ENCODE assay signal across 19 cellular contexts in the genomic region with DNA sequence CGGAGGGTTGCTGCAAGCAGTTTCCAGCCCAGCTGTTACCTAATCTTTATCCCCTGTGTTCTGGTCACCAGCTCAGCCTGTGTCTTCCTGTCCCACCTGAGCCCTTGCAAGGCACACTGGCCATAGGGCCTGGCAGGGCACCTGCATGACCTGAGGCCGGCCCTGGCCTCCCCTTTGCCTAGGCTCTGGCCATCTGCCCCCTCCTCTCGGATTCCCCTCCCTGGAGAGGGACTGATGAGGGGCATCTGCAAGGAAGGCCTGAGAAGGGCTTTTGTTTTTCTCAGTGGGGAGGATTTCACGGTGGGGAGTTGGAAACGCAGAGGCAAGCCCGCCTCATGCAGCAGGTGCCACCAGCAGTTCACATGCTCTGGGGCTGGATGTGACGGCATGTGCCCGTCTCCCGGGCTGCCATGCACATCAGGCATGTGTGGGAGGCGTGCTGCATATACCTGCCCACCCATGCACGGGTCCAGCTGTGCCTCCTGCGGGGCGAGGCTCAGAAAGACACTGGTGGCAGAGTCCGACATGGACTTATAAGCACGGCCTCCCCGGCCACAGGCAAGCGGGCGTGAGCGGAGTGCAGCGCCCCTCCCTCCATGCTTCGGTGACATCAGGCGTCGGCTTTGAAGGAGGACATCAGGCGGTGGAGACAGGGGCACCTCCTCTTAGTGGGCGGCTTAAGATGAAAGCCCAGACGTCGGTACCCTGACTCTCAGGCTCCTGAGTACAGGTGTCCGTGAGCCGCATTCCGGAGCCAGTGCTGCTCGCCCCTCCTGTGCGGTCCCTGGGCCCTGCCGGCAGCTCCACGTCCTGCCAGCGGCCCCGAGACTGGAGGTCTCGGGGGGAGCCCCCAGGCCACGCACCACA. TPM values are rescaled to one million over a fixed set of nuclear protein-coding genes. Genes with fewer than 3 reads are reported as not detected.
"Had no signal": no experiment of that assay in that cellular context is flagged by ENCODE, and none has a peak within 500 bp of the region (broad histone marks: within the 10 kb centered on the region; RNA-seq: fewer than 3 reads in every experiment).

No MANE protein-coding gene starts in this region.

- H3K4me3 ChIP-seq: gastrocnemius medialis, heart right ventricle, mucosa of descending colon, right atrium auricular region, smooth muscle cell, transverse colon had no signal

- H3K36me3 ChIP-seq: right atrium auricular region, transverse colon had no signal

- DNase-seq: activated CD4-positive, CD25-positive, alpha-beta regulatory T cell treated with anti-CD3 and anti-CD28 coated beads, Interleukin-2, amount 50 U/mL, for 72 hours; activated naive CD4-positive, alpha-beta T cell treated with anti-CD3 and anti-CD28 coated beads, Interleukin-2, amount 10 ng/mL, durations not matched to agents 7 days and 5 days; activated T-cell treated with anti-CD3 and anti-CD28 coated beads for 4 hours; erythroblast; gastrocnemius medialis; heart right ventricle; islet precursor cell; naive thymus-derived CD8-positive, alpha-beta T cell; nucleus accumbens; stimulated activated CD4-positive, alpha-beta T cell treated with anti-CD3 and anti-CD28 coated beads, Interleukin-4, amount 100 ng/mL, for 4 hours; stimulated activated CD8-positive, alpha-beta memory T cell treated with anti-CD3 and anti-CD28 coated beads, Interleukin-4, amount 100 ng/mL, for 48 hours; stimulated activated naive CD4-positive, alpha-beta T cell treated with Interleukin-2 at 50 U/mL for 16 hours; substantia nigra; transverse colon had no signal

- ATAC-seq: activated T-helper 17 cell treated with anti-CD3 and anti-CD28 coated beads, Interleukin-2, amount 50 U/mL, for 72 hours; gastrocnemius medialis; heart right ventricle; left lobe of liver; mucosa of descending colon; naive thymus-derived CD8-positive, alpha-beta T cell had no signal

- H3K27me3 ChIP-seq: gastrocnemius medialis, heart right ventricle, right atrium auricular region, transverse colon had no signal

- H3K4me2 ChIP-seq: smooth muscle cell had no signal

- H3K9me3 ChIP-seq: gastrocnemius medialis, heart right ventricle, mucosa of descending colon, right atrium auricular region, transverse colon had no signal

- H3K27ac ChIP-seq: heart right ventricle, right atrium auricular region, transverse colon had no signal

RNA-seq across cellular contexts. Expression of a gene that starts 33.0 kb away (rescaled TPM):
- total RNA-seq: naive thymus-derived CD8-positive, alpha-beta T cell; transverse colon had no signal
- polyA plus RNA-seq: naive thymus-derived CD8-positive, alpha-beta T cell had no signal

RNA-seq across cellular contexts. Expression of a gene that starts 37.5 kb away (rescaled TPM):
- polyA plus RNA-seq: naive thymus-derived CD8-positive, alpha-beta T cell had no signal
